Comparison of ENCODE assay signal across 19 cellular contexts in genomic region chr15:34754171-34754580, GRCh38. TPM values are rescaled to one million over a fixed set of nuclear protein-coding genes. Genes with fewer than 3 reads are reported as not detected.
DNase-seq lines count a peak whose midpoint lies in the region; ATAC-seq and TF ChIP-seq lines count a peak whose summit lies in the region.
"Had no signal": no experiment of that assay in that cellular context is flagged by ENCODE, and none has a peak within 500 bp of the region (broad histone marks: within the 10 kb centered on the region; RNA-seq: fewer than 3 reads in every experiment).

No MANE protein-coding gene starts in this region.

- peaks cover 57% of the 10 kb centered on the region for H3K27me3 ChIP-seq in NT2/D1 (ENCODE audit: insufficient read depth, insufficient read length)
- H3K27me3 ChIP-seq in iPS-15b (ENCODE audit: control insufficient read depth, insufficient read depth, low read length) = peaks cover 65% of the 10 kb centered on the region
- H3K27me3 ChIP-seq in psoas muscle (ENCODE audit: insufficient read depth in 3 of 3, low read length in 2 of 3) = peaks cover 4 to 66% (median 17%) of the 10 kb centered on the region in 3 donors

- intact Hi-C loops in psoas muscle (cut with DNase I) = no loop called here

- H3K9me3 ChIP-seq in NT2/D1 (ENCODE audit: insufficient read depth, low read length) = no peaks in the 10 kb centered on the region
- no peaks in the 10 kb centered on the region for H3K9me3 ChIP-seq in iPS-15b (ENCODE audit: control insufficient read depth, insufficient read depth, low read length)
- H3K9me3 ChIP-seq in psoas muscle = no peaks in the 10 kb centered on the region
- H3K9me3 ChIP-seq: gastroesophageal sphincter, Peyer's patch, transverse colon had no signal

- WGBS in psoas muscle, 3 donors = 3 to 6% (median 4%) methylated on average over 25 to 27 of the region's 27 CpGs

- TF ChIP-seq CTCF in psoas muscle (IDR thresholded peaks at IDR 0.05) = no peak

- H3K27ac ChIP-seq in psoas muscle = no peak overlapping the region
- H3K27ac ChIP-seq: gastroesophageal sphincter, Peyer's patch, transverse colon had no signal

- peak; percentile 12 for DNase-seq in NCI-H2227 (lab: John Stamatoyannopoulos, UW; ENCODE audit: unreplicated experiment)
- no peak for DNase-seq in NCI-H2227 treated with DMSO at 0.1 percent for 48 hours (lab: John Stamatoyannopoulos, UW)
- DNase-seq in NT2/D1 (ENCODE audit: low read depth, low spot score) = no peak
- DNase-seq in psoas muscle = no peak
- no peak for DNase-seq in activated naive CD4-positive, alpha-beta T cell treated with Interleukin-2 at 50 U/mL for 16 hours
- DNase-seq: activated CD4-positive, alpha-beta T cell treated with anti-CD3 and anti-CD28 coated beads, Interleukin-2, amount 50 U/mL, for 4 hours; activated effector memory CD4-positive, alpha-beta T cell treated with anti-CD3 and anti-CD28 coated beads, Interleukin-2, amount 50 U/mL, for 16 hours; effector memory CD8-positive, alpha-beta T cell; NCI-H226; Peyer's patch; stimulated activated CD4-positive, alpha-beta T cell treated with anti-CD3 and anti-CD28 coated beads, Interleukin-12 subunit alpha, Interleukin-12 subunit beta, amount 100 ng/mL, for 4 hours; transverse colon had no signal

- H3K4me3 ChIP-seq in NT2/D1 (ENCODE audit: insufficient read length, low read depth) (peak overlapping the region; percentile 40), iPS-15b (ENCODE audit: low read depth, low read length) (peak overlapping the region; percentile 66), psoas muscle (peak overlapping the region; percentile 55)

- H3K4me1 ChIP-seq in NT2/D1 (ENCODE audit: insufficient read depth, insufficient read length) (no peaks in the 10 kb centered on the region), iPS-15b (ENCODE audit: control insufficient read depth, insufficient read depth, low read length) (peaks cover 5% of the 10 kb centered on the region), psoas muscle (no peaks in the 10 kb centered on the region)

- H3K9ac ChIP-seq in NT2/D1 (ENCODE audit: insufficient read length, low read depth) (no peak overlapping the region), iPS-15b (ENCODE audit: low read depth, low read length) (no peak overlapping the region)

- H3K36me3 ChIP-seq in NT2/D1 (ENCODE audit: insufficient read depth, insufficient read length, low read length) (no peaks in the 10 kb centered on the region), iPS-15b (ENCODE audit: control insufficient read depth, insufficient read depth, low read length) (no peaks in the 10 kb centered on the region), psoas muscle (ENCODE audit: insufficient read depth in 1 of 2, low read depth in 1 of 2) (no peaks in the 10 kb centered on the region)
- H3K36me3 ChIP-seq: gastroesophageal sphincter, Peyer's patch, transverse colon had no signal

- ATAC-seq in psoas muscle (no peak), GM19351 (IDR thresholded peaks at IDR 0.05; ENCODE audit: unreplicated experiment) (no peak), HG03520 (IDR thresholded peaks at IDR 0.05; ENCODE audit: unreplicated experiment) (no peak)
- ATAC-seq: effector memory CD8-positive, alpha-beta T cell; gastroesophageal sphincter had no signal

RNA-seq across cellular contexts. Expression of gene GJD2, which starts 0.6 kb away (rescaled TPM):
- total RNA-seq in psoas muscle = not detected
- polyA plus RNA-seq in psoas muscle = not detected
- total RNA-seq: gastroesophageal sphincter; HT-29; MCF 10A; Peyer's patch; T-helper 1 cell treated with Interleukin-12 subunit alpha and Interleukin-12 subunit beta and Interleukin-4 antibody, amounts not matched to agents 30 ng/mL and 1 ng/mL, for 36 hours; transverse colon had no signal

RNA-seq across cellular contexts. Expression of gene ACTC1, which starts 41.2 kb away (rescaled TPM):
- total RNA-seq in psoas muscle = 1,000 to 10,000 TPM in 3 of 4 donors, 100 to 1,000 TPM in 1; 219 to 3,379 (median 1,101) TPM
- polyA plus RNA-seq in psoas muscle = 100 to 1,000 TPM in 1 of 3 donors, 10 to 100 TPM in 2; 33.5 to 644 (median 45.9) TPM
- total RNA-seq: HT-29; MCF 10A; Peyer's patch; T-helper 1 cell treated with Interleukin-12 subunit alpha and Interleukin-12 subunit beta and Interleukin-4 antibody, amounts not matched to agents 30 ng/mL and 1 ng/mL, for 36 hours had no signal
